ENCODE assay signal across 22 cellular contexts in genomic region chr16:6160303-6160702, GRCh38.
DNase-seq lines count a peak whose midpoint lies in the region; FAIRE-seq and TF ChIP-seq lines count a peak whose summit lies in the region.
"Had no signal": no experiment of that assay in that cellular context is flagged by ENCODE, and none has a peak within 500 bp of the region (broad histone marks: within the 10 kb centered on the region; RNA-seq: fewer than 3 reads in every experiment).

No MANE protein-coding gene starts in this region.

- H3K9me3 Mint-ChIP-seq in HFFc6 (peaks cover 11% of the 10 kb centered on the region), neural progenitor cell (no peaks in the 10 kb centered on the region)
- H3K9me3 Mint-ChIP-seq: CD4-positive, alpha-beta T cell; GM23338 had no signal

- H3K4me2 ChIP-seq in neural progenitor cell: no peak overlapping the region
- no peak overlapping the region for H3K4me2 ChIP-seq in osteoblast (ENCODE audit: insufficient read depth, low read length)
- H3K4me2 ChIP-seq: BLaER1 treated with 17β-estradiol and CSF1 and Interleukin-3, amounts not matched to agents 10 nM and 100 nM; GM23338; KMS-11 had no signal

- FAIRE-seq in RCC 7860 (lab: Jason Lieb, UNC): peak; percentile 88
- FAIRE-seq: A204.1, D721Med had no signal

- H3F3A ChIP-seq in neural progenitor cell (ENCODE audit: low read depth): no peaks in the 10 kb centered on the region

- no peak overlapping the region for H3K9ac ChIP-seq in neural progenitor cell
- H3K9ac ChIP-seq: BLaER1 treated with 17β-estradiol and CSF1 and Interleukin-3, amounts not matched to agents 10 nM and 100 nM; KMS-11 had no signal

- DNase-seq in HFFc6 (peak; percentile 22), RCC 7860 (ENCODE audit: low spot score) (peak; percentile 75), astrocyte of the spinal cord (ENCODE audit: low read depth, low spot score) (peak; percentile 5), neural progenitor cell (ENCODE audit: low spot score) (no peak), NCI-H524 (lab: John Stamatoyannopoulos, UW) (no peak), erythroblast (lab: John Stamatoyannopoulos, UW) (no peak), osteoblast (ENCODE audit: insufficient read length, low spot score, missing footprints) (no peak)
- DNase-seq: CD4-positive, alpha-beta T cell; IMR-90; NCI-H1092 treated with DMSO at 0.1 percent for 48 hours; NCI-H1436 treated with DMSO at 0.1 percent for 48 hours; NCI-H187 treated with DMSO at 0.1 percent for 48 hours; NCI-H2171 treated with DMSO at 0.1 percent for 48 hours; NCI-H524 treated with DMSO at 0.1 percent for 48 hours; NCI-H774; Right ventricle myocardium superior had no signal

- H3K36me3 ChIP-seq in neural progenitor cell (no peaks in the 10 kb centered on the region), osteoblast (ENCODE audit: insufficient read depth, low read length) (no peaks in the 10 kb centered on the region)
- H3K36me3 ChIP-seq: BLaER1 treated with 17β-estradiol and CSF1 and Interleukin-3, amounts not matched to agents 10 nM and 100 nM; HAP-1 had no signal

- H3K36me3 Mint-ChIP-seq in HFFc6 (ENCODE audit: low read depth) (no peaks in the 10 kb centered on the region), neural progenitor cell (peaks cover 5% of the 10 kb centered on the region)

- H3K27me3 ChIP-seq in neural progenitor cell (no peaks in the 10 kb centered on the region), osteoblast (ENCODE audit: insufficient read depth, low read length) (no peaks in the 10 kb centered on the region)
- H3K27me3 ChIP-seq: BLaER1 treated with 17β-estradiol and CSF1 and Interleukin-3, amounts not matched to agents 10 nM and 100 nM had no signal

- TF ChIP-seq CTCF in HFFc6 (IDR thresholded peaks at IDR 0.05): no peak
- no peak for TF ChIP-seq CTCF in astrocyte of the spinal cord (IDR thresholded peaks at IDR 0.05; ENCODE audit: low read depth, low read length)
- TF ChIP-seq CTCF in neural progenitor cell (IDR thresholded peaks at IDR 0.05): no peak
- TF ChIP-seq CTCF in osteoblast (IDR thresholded peaks at IDR 0.05; ENCODE audit: extremely low read depth, low read depth, low read length): no peak

- H3K27ac ChIP-seq in neural progenitor cell (no peak overlapping the region), osteoblast (ENCODE audit: low read depth, low read length) (no peak overlapping the region)
- H3K27ac ChIP-seq: BLaER1 treated with 17β-estradiol and CSF1 and Interleukin-3, amounts not matched to agents 10 nM and 100 nM; KMS-11 had no signal

- H3K4me1 Mint-ChIP-seq in HFFc6 (ENCODE audit: low read depth) (peaks cover 7% of the 10 kb centered on the region; the same call in 1 of the 2 replicates), neural progenitor cell (peaks cover 25% of the 10 kb centered on the region)

- H3K27me3 Mint-ChIP-seq in HFFc6 (ENCODE audit: insufficient read depth) (no peaks in the 10 kb centered on the region), neural progenitor cell (ENCODE audit: insufficient read depth, low read depth) (peaks cover 2% of the 10 kb centered on the region)
- H3K27me3 Mint-ChIP-seq: CD4-positive, alpha-beta T cell had no signal

- peaks cover 7% of the 10 kb centered on the region for H3K4me1 ChIP-seq in neural progenitor cell
- H3K4me1 ChIP-seq in osteoblast (ENCODE audit: insufficient read depth, low read length): no peaks in the 10 kb centered on the region
- H3K4me1 ChIP-seq: BLaER1 treated with 17β-estradiol and CSF1 and Interleukin-3, amounts not matched to agents 10 nM and 100 nM; HAP-1 had no signal

- no peak overlapping the region for H3K4me3 Mint-ChIP-seq in HFFc6
- H3K4me3 Mint-ChIP-seq in neural progenitor cell: no peak overlapping the region
- H3K4me3 Mint-ChIP-seq: CD4-positive, alpha-beta T cell; GM23338 had no signal

- in situ Hi-C loops in astrocyte of the spinal cord (cut with HindIII; ENCODE audit: low sequenced_read_pairs): no loop called here

- H2AFZ ChIP-seq in neural progenitor cell (replicated peaks) (no peak overlapping the region), osteoblast (ENCODE audit: low read length) (no peak overlapping the region)
- H2AFZ ChIP-seq: GM23338 had no signal

- H4K20me1 ChIP-seq in neural progenitor cell (ENCODE audit: low read depth) (no peaks in the 10 kb centered on the region), osteoblast (ENCODE audit: insufficient read depth, low read length) (no peaks in the 10 kb centered on the region)
- H4K20me1 ChIP-seq: BLaER1 treated with 17β-estradiol and CSF1 and Interleukin-3, amounts not matched to agents 10 nM and 100 nM had no signal

- no peak for TF ChIP-seq POLR2A in erythroblast (IDR thresholded peaks at IDR 0.05; ENCODE audit: low read length)

- H3K27ac Mint-ChIP-seq in HFFc6: no peak overlapping the region
- H3K27ac Mint-ChIP-seq in neural progenitor cell: peak overlapping the region; percentile 9
- H3K27ac Mint-ChIP-seq: CD4-positive, alpha-beta T cell; GM23338 had no signal

- H3K4me3 ChIP-seq in astrocyte of the spinal cord (ENCODE audit: low read depth, low read length) (no peak overlapping the region), neural progenitor cell (no peak overlapping the region), osteoblast (ENCODE audit: insufficient read depth, low read length) (no peak overlapping the region)
- H3K4me3 ChIP-seq: BLaER1 treated with 17β-estradiol and CSF1 and Interleukin-3, amounts not matched to agents 10 nM and 100 nM; GM23338; HAP-1 had no signal

- no peaks in the 10 kb centered on the region for H3K79me2 ChIP-seq in neural progenitor cell (ENCODE audit: low read depth)
- H3K79me2 ChIP-seq in osteoblast (ENCODE audit: insufficient read depth, low read length): no peaks in the 10 kb centered on the region

- no peaks in the 10 kb centered on the region for H3K9me3 ChIP-seq in neural progenitor cell (ENCODE audit: low read depth)
- no peaks in the 10 kb centered on the region for H3K9me3 ChIP-seq in osteoblast (ENCODE audit: low read depth, low read length)
- H3K9me3 ChIP-seq: BLaER1 treated with 17β-estradiol and CSF1 and Interleukin-3, amounts not matched to agents 10 nM and 100 nM; HAP-1 had no signal

Comparison
In these comparisons a context has a peak if more than half of its experiments do, and no peak if none do; other contexts are left out.
1. DNase-seq: peak in HFFc6 (single experiment), RCC 7860 (single experiment) and astrocyte of the spinal cord (single experiment); none in neural progenitor cell (single experiment), NCI-H524 (0 of 2), erythroblast (0 of 2) and osteoblast (single experiment).